ENCODE assay signal across 25 cellular contexts in the genomic region with DNA sequence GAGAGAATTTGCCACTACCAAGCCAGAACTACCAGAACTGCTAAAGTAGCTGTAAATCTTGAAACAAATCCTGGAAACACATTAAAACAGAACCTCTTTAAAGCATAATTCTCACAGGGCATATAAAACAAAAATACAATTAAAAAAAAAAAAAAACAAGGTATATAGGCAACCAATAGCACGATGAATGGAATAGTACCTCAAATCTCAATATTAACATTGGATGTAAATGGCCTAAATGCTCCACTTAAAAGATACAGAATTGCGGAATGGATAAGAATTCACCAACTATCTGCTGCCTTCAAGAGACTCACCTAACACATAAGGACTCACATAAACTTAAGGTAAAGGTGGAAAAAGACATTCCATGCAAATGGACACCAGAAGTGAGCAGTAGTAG.
"Had no signal": no experiment of that assay in that cellular context is flagged by ENCODE, and none has a peak within 500 bp of the region (broad histone marks: within the 10 kb centered on the region; RNA-seq: fewer than 3 reads in every experiment).

No MANE protein-coding gene starts in this region.

- FAIRE-seq: colon, endothelial cell of umbilical vein, frontal cortex, islet of Langerhans, keratinocyte had no signal

- H3K27me3 Mint-ChIP-seq: naive B cell had no signal

- DNase-seq: dermis blood vessel endothelial cell; dorsolateral prefrontal cortex; effector CD4-positive, alpha-beta T cell; effector memory CD4-positive, alpha-beta T cell; foreskin keratinocyte; glutamatergic neuron; head of caudate nucleus; heart right ventricle; hippocampal formation; left cardiac atrium; left lung; left ventricle myocardium superior; lower lobe of right lung; mesenchymal stem cell; mucosa of descending colon; naive B cell had no signal

- H3K4me1 Mint-ChIP-seq: mesothelial cell of epicardium had no signal

- H3K27ac Mint-ChIP-seq: mesothelial cell of epicardium had no signal

- H3K4me3 Mint-ChIP-seq: mesothelial cell of epicardium had no signal

- H3K27ac ChIP-seq: coronary artery, dorsolateral prefrontal cortex, esophagus muscularis mucosa, foreskin keratinocyte, gastroesophageal sphincter, heart right ventricle, left lung, lower lobe of right lung had no signal

- ATAC-seq: foreskin keratinocyte, gastroesophageal sphincter, heart right ventricle, left cardiac atrium, left lung, left ventricle myocardium superior, lower lobe of right lung, mucosa of descending colon had no signal

- H3K27me3 ChIP-seq: dorsolateral prefrontal cortex, esophagus muscularis mucosa, foreskin keratinocyte, gastroesophageal sphincter, heart right ventricle, left lung had no signal

- H3K4me3 ChIP-seq: coronary artery, dorsolateral prefrontal cortex, esophagus muscularis mucosa, gastroesophageal sphincter, heart right ventricle, left lung, lower lobe of right lung, mucosa of descending colon had no signal

- H3K4me1 ChIP-seq: esophagus muscularis mucosa, foreskin keratinocyte, gastroesophageal sphincter, heart right ventricle, left lung, lower lobe of right lung had no signal

- H3K9me3 ChIP-seq: esophagus muscularis mucosa, gastroesophageal sphincter, lower lobe of right lung had no signal
